ENCODE assay signal across 14 cellular contexts in genomic region chr14:79639638-79640037, GRCh38.
DNase-seq lines count a peak whose midpoint lies in the region; ATAC-seq and TF ChIP-seq lines count a peak whose summit lies in the region.
"Had no signal": no experiment of that assay in that cellular context is flagged by ENCODE, and none has a peak within 500 bp of the region (broad histone marks: within the 10 kb centered on the region; RNA-seq: fewer than 3 reads in every experiment).

No MANE protein-coding gene starts in this region.

- H4K20me1 ChIP-seq in BLaER1: no peaks in the 10 kb centered on the region
- H4K20me1 ChIP-seq: BLaER1 treated with 17β-estradiol and CSF1 and Interleukin-3, amounts not matched to agents 10 nM and 100 nM had no signal

- H3K27me3 ChIP-seq in BLaER1 (no peaks in the 10 kb centered on the region), left lung (no peaks in the 10 kb centered on the region)
- H3K27me3 ChIP-seq in CD4-positive, alpha-beta memory T cell (ENCODE audit: insufficient read depth, low read length): no peaks in the 10 kb centered on the region
- H3K27me3 ChIP-seq: BLaER1 treated with 17β-estradiol and CSF1 and Interleukin-3, amounts not matched to agents 10 nM and 100 nM had no signal

- H3K9me3 Mint-ChIP-seq in CD4-positive, alpha-beta memory T cell: peaks cover 0 to 8% (median 1%) of the 10 kb centered on the region in 8 donors
- H3K9me3 Mint-ChIP-seq: GM23338, H9 had no signal

- no peak overlapping the region for H3K9ac ChIP-seq in BLaER1
- H3K9ac ChIP-seq: BLaER1 treated with 17β-estradiol and CSF1 and Interleukin-3, amounts not matched to agents 10 nM and 100 nM had no signal

- no peak overlapping the region for H3K27ac Mint-ChIP-seq in CD4-positive, alpha-beta memory T cell
- H3K27ac Mint-ChIP-seq: CD4-positive, CD25-positive, alpha-beta regulatory T cell; GM23338; H9; IgD-negative memory B cell had no signal

- POLR2A ChIA-PET in CD4-positive, alpha-beta memory T cell (lab: Charles Lee; ENCODE audit: partially characterized antibody): no interaction called here

- H3K27ac ChIP-seq in BLaER1: no peak overlapping the region
- no peak overlapping the region for H3K27ac ChIP-seq in left lung
- no peak overlapping the region for H3K27ac ChIP-seq in CD4-positive, alpha-beta memory T cell (ENCODE audit: low read depth, low read length)

- H3K4me1 Mint-ChIP-seq in CD4-positive, alpha-beta memory T cell: no peaks in the 10 kb centered on the region
- H3K4me1 Mint-ChIP-seq: CD4-positive, CD25-positive, alpha-beta regulatory T cell; GM23338; H9; IgD-negative memory B cell had no signal

- no peak overlapping the region for H3K4me3 Mint-ChIP-seq in CD4-positive, alpha-beta memory T cell
- H3K4me3 Mint-ChIP-seq: CD4-positive, CD25-positive, alpha-beta regulatory T cell; GM23338; H9; IgD-negative memory B cell had no signal

- peaks cover 19% of the 10 kb centered on the region for H3K4me1 ChIP-seq in BLaER1
- no peaks in the 10 kb centered on the region for H3K4me1 ChIP-seq in left lung
- no peaks in the 10 kb centered on the region for H3K4me1 ChIP-seq in CD4-positive, alpha-beta memory T cell (ENCODE audit: insufficient read depth, low read length)

- H3K36me3 Mint-ChIP-seq in CD4-positive, alpha-beta memory T cell: no peaks in the 10 kb centered on the region
- H3K36me3 Mint-ChIP-seq: CD4-positive, CD25-positive, alpha-beta regulatory T cell had no signal

- DNase-seq in NCI-H69 (lab: John Stamatoyannopoulos, UW) (peak; percentile 12), left lung (no peak), renal cortical epithelial cell (ENCODE audit: low read depth) (peak; percentile 69), NCI-H82 treated with DMSO at 0.1 percent for 48 hours (lab: John Stamatoyannopoulos, UW; ENCODE audit: unreplicated experiment) (no peak), DMS 273 treated with DMSO at 0.1 percent for 48 hours (lab: John Stamatoyannopoulos, UW) (no peak)
- no peak for DNase-seq in CD4-positive, alpha-beta memory T cell
- DNase-seq: 8988T; AML-193; CD4-positive, CD25-positive, alpha-beta regulatory T cell; H9 had no signal

- 0 out of 2 replicates have a peak overlapping the region, but pooled peaks have one; percentile 43 for H3K4me2 ChIP-seq in BLaER1
- H3K4me2 ChIP-seq: GM23338 had no signal

- H3K36me3 ChIP-seq in BLaER1: no peaks in the 10 kb centered on the region
- H3K36me3 ChIP-seq in left lung: no peaks in the 10 kb centered on the region
- H3K36me3 ChIP-seq in CD4-positive, alpha-beta memory T cell (ENCODE audit: insufficient read depth, low read length): no peaks in the 10 kb centered on the region
- H3K36me3 ChIP-seq: BLaER1 treated with 17β-estradiol and CSF1 and Interleukin-3, amounts not matched to agents 10 nM and 100 nM had no signal

- H3K9me3 ChIP-seq in BLaER1: no peaks in the 10 kb centered on the region; the same call in 1 of the 2 replicates
- H3K9me3 ChIP-seq in left lung: no peaks in the 10 kb centered on the region
- H3K9me3 ChIP-seq in CD4-positive, alpha-beta memory T cell (ENCODE audit: control insufficient read depth in 1 of 2, low read length in 2 of 2): no peaks in the 10 kb centered on the region

- peak; percentile 22 for ATAC-seq in left lung
- ATAC-seq: GM23338 had no signal

- no peaks in the 10 kb centered on the region for H3K27me3 Mint-ChIP-seq in CD4-positive, alpha-beta memory T cell
- H3K27me3 Mint-ChIP-seq: IgD-negative memory B cell had no signal

- intact Hi-C loops in left lung (cut with DNase I): no loop called here
- intact Hi-C loops in CD4-positive, alpha-beta memory T cell (cut with micrococcal nuclease): no loop called here

- H3K4me3 ChIP-seq in BLaER1: no peak overlapping the region
- H3K4me3 ChIP-seq in left lung: no peak overlapping the region
- H3K4me3 ChIP-seq in CD4-positive, alpha-beta memory T cell (ENCODE audit: low read length in 2 of 2): no peak overlapping the region
- H3K4me3 ChIP-seq: BLaER1 treated with 17β-estradiol and CSF1 and Interleukin-3, amounts not matched to agents 10 nM and 100 nM; GM23338 had no signal

- CTCF ChIA-PET in CD4-positive, alpha-beta memory T cell (lab: Charles Lee; ENCODE audit: partially characterized antibody): no interaction called here

- TF ChIP-seq CTCF in left lung (IDR thresholded peaks at IDR 0.05): no peak

Comparison
In these comparisons a context has a peak if more than half of its experiments do, and no peak if none do; other contexts are left out.
1. DNase-seq: peak in NCI-H69 (single experiment) and renal cortical epithelial cell (single experiment); none in left lung (0 of 2), NCI-H82 treated with DMSO at 0.1 percent for 48 hours (single experiment), CD4-positive, alpha-beta memory T cell (0 of 5) and DMS 273 treated with DMSO at 0.1 percent for 48 hours (single experiment).